Comparison of ENCODE assay signal across 1 cellular context in genomic region chr19:4541806-4542145, GRCh38.
A peak's percentile ranks its signal among the peaks of the same experiment; 100 is the strongest.
TF ChIP-seq lines count a peak whose summit lies in the region.

No MANE protein-coding gene starts in this region.

TF ChIP-seq in K562, 482 proteins besides CTCF, POLR2A, EP300 and RAD21:
- TF ChIP-seq ZBTB33 (CRISPR knock-in tag; IDR thresholded peaks at IDR 0.05) = peak; percentile 96
TF ChIP-seq in K562: peak in this region for 1; not testable (repeated sequence) for 481.
